Comparison of ENCODE assay signal across 21 cellular contexts in genomic region chr4:141254326-141254725, GRCh38. TPM values are rescaled to one million over a fixed set of nuclear protein-coding genes. Genes with fewer than 3 reads are reported as not detected.
A peak's percentile ranks its signal among the peaks of the same experiment; 100 is the strongest.
DNase-seq lines count a peak whose midpoint lies in the region; ATAC-seq and TF ChIP-seq lines count a peak whose summit lies in the region.
"Had no signal": no experiment of that assay in that cellular context is flagged by ENCODE, and none has a peak within 500 bp of the region (broad histone marks: within the 10 kb centered on the region; RNA-seq: fewer than 3 reads in every experiment).

No MANE protein-coding gene starts in this region.

- H3K4me1 ChIP-seq in GM23338 (ENCODE audit: insufficient read depth) (no peaks in the 10 kb centered on the region), neuronal stem cell (ENCODE audit: control insufficient read depth in 2 of 2, insufficient read depth in 1 of 2, low read depth in 1 of 2, low read length in 2 of 2) (no peaks in the 10 kb centered on the region), SJCRH30 (no peaks in the 10 kb centered on the region)
- H3K4me1 ChIP-seq: left ventricle myocardium inferior, vagina had no signal

- H3K9me2 ChIP-seq in GM23338 (ENCODE audit: insufficient read depth), result no peaks in the 10 kb centered on the region

- H3F3A ChIP-seq in GM23338 (replicated peaks; ENCODE audit: low read depth), result no peaks in the 10 kb centered on the region

- H3K23ac ChIP-seq in neuronal stem cell (ENCODE audit: low read depth, low read length, poor library complexity), result no peak overlapping the region

- no peak overlapping the region for H2BK12ac ChIP-seq in neuronal stem cell (ENCODE audit: low read length)

- no peaks in the 10 kb centered on the region for H3K9me3 Mint-ChIP-seq in GM23338
- H3K9me3 Mint-ChIP-seq in activated T-cell treated with anti-CD3 and anti-CD28 coated beads, Interleukin-2, amount 50 U/mL, for 24 hours, result no peaks in the 10 kb centered on the region
- H3K9me3 Mint-ChIP-seq: activated naive CD4-positive, alpha-beta T cell treated with anti-CD3 and anti-CD28 coated beads, Interleukin-2, amount 10 ng/mL, durations not matched to agents 7 days and 5 days; CD4-positive, alpha-beta T cell had no signal

- H3K79me2 ChIP-seq in GM23338 (replicated peaks; ENCODE audit: insufficient read depth), result no peaks in the 10 kb centered on the region

- no peak overlapping the region for H3K4me3 ChIP-seq in GM23338
- H3K4me3 ChIP-seq in epithelial cell of proximal tubule (ENCODE audit: low read depth, low read length), result no peak overlapping the region
- no peak overlapping the region for H3K4me3 ChIP-seq in neuronal stem cell (ENCODE audit: low read length in 2 of 2)
- no peak overlapping the region for H3K4me3 ChIP-seq in SJCRH30
- H3K4me3 ChIP-seq: left ventricle myocardium inferior, PC-9, skin epidermis, vagina had no signal

- TF ChIP-seq CTCF in C4-2B (conservative IDR thresholded peaks at IDR 0.05) (peak; percentile 10; the same call in 1 of the 2 replicates), GM23338 (conservative IDR thresholded peaks at IDR 0.05; ENCODE audit: low read depth in 2 of 2) (peak; percentile 42 to 58; a peak in 3 of 4 replicates), epithelial cell of proximal tubule (conservative IDR thresholded peaks at IDR 0.05; ENCODE audit: low read depth, low read length) (peak; percentile 38)

- H3K27ac ChIP-seq in C4-2B, result no peak overlapping the region
- no peak overlapping the region for H3K27ac ChIP-seq in GM23338 (ENCODE audit: low read depth)
- H3K27ac ChIP-seq in neuronal stem cell (replicated peaks; ENCODE audit: low read length), result no peak overlapping the region
- H3K27ac ChIP-seq in SJCRH30, result no peak overlapping the region
- H3K27ac ChIP-seq: left ventricle myocardium inferior, PC-9, skin epidermis, vagina had no signal

- H3K27ac Mint-ChIP-seq in GM23338, result no peak overlapping the region
- H3K27ac Mint-ChIP-seq in activated T-cell treated with anti-CD3 and anti-CD28 coated beads, Interleukin-2, amount 50 U/mL, for 24 hours, result no peak overlapping the region
- H3K27ac Mint-ChIP-seq: activated naive CD4-positive, alpha-beta T cell treated with anti-CD3 and anti-CD28 coated beads, Interleukin-2, amount 10 ng/mL, durations not matched to agents 7 days and 5 days; CD4-positive, alpha-beta T cell had no signal

- H4K8ac ChIP-seq in neuronal stem cell (ENCODE audit: low read depth, low read length), result no peak overlapping the region

- no peak overlapping the region for H2BK5ac ChIP-seq in neuronal stem cell (ENCODE audit: low read length)

- H3K36me3 Mint-ChIP-seq in GM23338 (ENCODE audit: low read depth), result no peaks in the 10 kb centered on the region
- H3K36me3 Mint-ChIP-seq in activated T-cell treated with anti-CD3 and anti-CD28 coated beads, Interleukin-2, amount 50 U/mL, for 24 hours (ENCODE audit: low read depth), result no peaks in the 10 kb centered on the region
- H3K36me3 Mint-ChIP-seq: activated naive CD4-positive, alpha-beta T cell treated with anti-CD3 and anti-CD28 coated beads, Interleukin-2, amount 10 ng/mL, durations not matched to agents 7 days and 5 days had no signal

- H3K4ac ChIP-seq in neuronal stem cell (ENCODE audit: low read length), result no peak overlapping the region

- H3K79me1 ChIP-seq in neuronal stem cell (ENCODE audit: low read depth, low read length), result no peaks in the 10 kb centered on the region

- no peak overlapping the region for H3K9ac ChIP-seq in neuronal stem cell (ENCODE audit: low read depth, low read length, poor library complexity)

- no peak overlapping the region for H2BK15ac ChIP-seq in neuronal stem cell (ENCODE audit: low read length)

- no peak overlapping the region for H3K4me2 ChIP-seq in GM23338
- H3K4me2 ChIP-seq in neuronal stem cell (ENCODE audit: insufficient read depth, low read length, poor library complexity, severe bottlenecking), result no peak overlapping the region
- H3K4me2 ChIP-seq: PC-9 had no signal

- no peak overlapping the region for H2BK120ac ChIP-seq in neuronal stem cell (ENCODE audit: low read depth, low read length)

- ATAC-seq in GM23338, result peak; percentile 70

- 0 out of 2 replicates have a peak overlapping the region, but pooled peaks have one; percentile 18 for H2AFZ ChIP-seq in GM23338
- H2AFZ ChIP-seq in neuronal stem cell (ENCODE audit: low read length), result no peak overlapping the region
- H2AFZ ChIP-seq: PC-9 had no signal

- no peak overlapping the region for H3K14ac ChIP-seq in neuronal stem cell (ENCODE audit: low read length)

- H3K9me3 ChIP-seq in neuronal stem cell (replicated peaks in 1 of 2; ENCODE audit: control insufficient read depth in 2 of 2, insufficient read depth in 1 of 2, low read depth in 1 of 2, low read length in 2 of 2), result no peaks in the 10 kb centered on the region
- no peaks in the 10 kb centered on the region for H3K9me3 ChIP-seq in SJCRH30 (replicated peaks)
- H3K9me3 ChIP-seq: vagina had no signal

- no peak overlapping the region for H2AK5ac ChIP-seq in neuronal stem cell (ENCODE audit: low read depth, low read length)

- H3K36me3 ChIP-seq in GM23338 (ENCODE audit: insufficient read depth), result no peaks in the 10 kb centered on the region
- H3K36me3 ChIP-seq in neuronal stem cell (replicated peaks in 1 of 2; ENCODE audit: control insufficient read depth in 2 of 2, insufficient read depth in 2 of 2, low read length in 2 of 2), result no peaks in the 10 kb centered on the region
- H3K36me3 ChIP-seq in SJCRH30, result no peaks in the 10 kb centered on the region
- H3K36me3 ChIP-seq: left ventricle myocardium inferior, vagina had no signal

- peak; percentile 32 for DNase-seq in GM23338 (ENCODE audit: low spot score)
- DNase-seq in NCI-H69 (lab: John Stamatoyannopoulos, UW), result peak; percentile 2
- no peak for DNase-seq in epithelial cell of proximal tubule (ENCODE audit: low read depth)
- no peak for DNase-seq in activated T-cell treated with anti-CD3 and anti-CD28 coated beads, Interleukin-2, amount 50 U/mL, for 24 hours
- DNase-seq in KG1 (lab: John Stamatoyannopoulos, UW), result no peak
- DNase-seq in neuronal stem cell (ENCODE audit: low spot score), result no peak
- no peak for DNase-seq in SJCRH30
- DNase-seq: activated CD8-positive, alpha-beta memory T cell treated with anti-CD3 and anti-CD28 coated beads, Interleukin-2, amount 50 U/mL, for 4 hours; activated naive CD4-positive, alpha-beta T cell treated with anti-CD3 and anti-CD28 coated beads, Interleukin-2, amount 10 ng/mL, durations not matched to agents 7 days and 5 days; CD4-positive, alpha-beta T cell; DMS53; GOT3; left ventricle myocardium inferior; NCI-H2029 treated with DMSO at 0.1 percent for 48 hours; NCI-H524 treated with DMSO at 0.1 percent for 48 hours; PC-9; stimulated activated CD4-positive, alpha-beta T cell treated with anti-CD3 and anti-CD28 coated beads, Interleukin-4, amount 100 ng/mL, for 1 hour; substantia nigra had no signal

- H4K91ac ChIP-seq in neuronal stem cell (ENCODE audit: low read depth, low read length, poor library complexity), result no peak overlapping the region

- no peak overlapping the region for H3K4me3 Mint-ChIP-seq in GM23338
- no peak overlapping the region for H3K4me3 Mint-ChIP-seq in activated T-cell treated with anti-CD3 and anti-CD28 coated beads, Interleukin-2, amount 50 U/mL, for 24 hours
- H3K4me3 Mint-ChIP-seq: activated naive CD4-positive, alpha-beta T cell treated with anti-CD3 and anti-CD28 coated beads, Interleukin-2, amount 10 ng/mL, durations not matched to agents 7 days and 5 days; CD4-positive, alpha-beta T cell had no signal

- H3K27me3 ChIP-seq in GM23338 (ENCODE audit: insufficient read depth), result no peaks in the 10 kb centered on the region
- no peaks in the 10 kb centered on the region for H3K27me3 ChIP-seq in neuronal stem cell (ENCODE audit: control insufficient read depth in 3 of 3, insufficient read depth in 3 of 3, low read depth in 1 of 3, low read length in 3 of 3)
- H3K27me3 ChIP-seq in SJCRH30, result no peaks in the 10 kb centered on the region
- H3K27me3 ChIP-seq: vagina had no signal

- no peak overlapping the region for H3K18ac ChIP-seq in neuronal stem cell (ENCODE audit: low read length)

- no peaks in the 10 kb centered on the region for H3K4me1 Mint-ChIP-seq in GM23338
- no peaks in the 10 kb centered on the region for H3K4me1 Mint-ChIP-seq in activated T-cell treated with anti-CD3 and anti-CD28 coated beads, Interleukin-2, amount 50 U/mL, for 24 hours (ENCODE audit: low read depth)

- no peaks in the 10 kb centered on the region for H3K27me3 Mint-ChIP-seq in GM23338 (ENCODE audit: insufficient read depth, low read depth, poor library complexity)
- H3K27me3 Mint-ChIP-seq in activated T-cell treated with anti-CD3 and anti-CD28 coated beads, Interleukin-2, amount 50 U/mL, for 24 hours, result peaks cover 34% of the 10 kb centered on the region

- no peaks in the 10 kb centered on the region for H4K20me1 ChIP-seq in GM23338 (replicated peaks; ENCODE audit: insufficient read depth)

TF ChIP-seq in GM23338, 12 proteins besides CTCF, POLR2A, EP300 and RAD21 (continues in another document):
- no peak for TF ChIP-seq REST (IDR thresholded peaks at IDR 0.05; ENCODE audit: unreplicated experiment)

RNA-seq across cellular contexts. Expression of gene ZNF330, which starts 33.6 kb away (rescaled TPM):
- 29.2 and 32.3 TPM in 2 replicates for total RNA-seq in GM23338 (2014; rRNA removed; shearing (Covaris generic))
- polyA plus RNA-seq in GM23338 (2016; fragmentation: Nextera tagmentation; extraction: Ambion mirVana), result 38.4 and 38.9 TPM in 2 replicates
- 27.4 and 33.3 TPM in 2 replicates for total RNA-seq in epithelial cell of proximal tubule
- 36.3 TPM for polyA plus RNA-seq in neuronal stem cell (2013, experiment 1 of 2)
- 35.9 TPM for polyA plus RNA-seq in neuronal stem cell (2013, experiment 2 of 2)
- 43.4 and 45.8 TPM in 2 replicates for total RNA-seq in SJCRH30 (2014; rRNA removed; shearing (Covaris generic))

Comparison
In these comparisons a context has a peak if more than half of its experiments do, and no peak if none do; other contexts are left out.
1. DNase-seq: peak in GM23338 (single experiment) and NCI-H69 (single experiment); none in epithelial cell of proximal tubule (single experiment), activated T-cell treated with anti-CD3 and anti-CD28 coated beads, Interleukin-2, amount 50 U/mL, for 24 hours (single experiment), KG1 (single experiment), neuronal stem cell (single experiment) and SJCRH30 (0 of 2).
2. Peak in every context shown above with its lines, with median percentiles within 50 percentile points of each other: CTCF ChIP-seq.